1 cellular context compared by ENCODE assay signal in the genomic region with DNA sequence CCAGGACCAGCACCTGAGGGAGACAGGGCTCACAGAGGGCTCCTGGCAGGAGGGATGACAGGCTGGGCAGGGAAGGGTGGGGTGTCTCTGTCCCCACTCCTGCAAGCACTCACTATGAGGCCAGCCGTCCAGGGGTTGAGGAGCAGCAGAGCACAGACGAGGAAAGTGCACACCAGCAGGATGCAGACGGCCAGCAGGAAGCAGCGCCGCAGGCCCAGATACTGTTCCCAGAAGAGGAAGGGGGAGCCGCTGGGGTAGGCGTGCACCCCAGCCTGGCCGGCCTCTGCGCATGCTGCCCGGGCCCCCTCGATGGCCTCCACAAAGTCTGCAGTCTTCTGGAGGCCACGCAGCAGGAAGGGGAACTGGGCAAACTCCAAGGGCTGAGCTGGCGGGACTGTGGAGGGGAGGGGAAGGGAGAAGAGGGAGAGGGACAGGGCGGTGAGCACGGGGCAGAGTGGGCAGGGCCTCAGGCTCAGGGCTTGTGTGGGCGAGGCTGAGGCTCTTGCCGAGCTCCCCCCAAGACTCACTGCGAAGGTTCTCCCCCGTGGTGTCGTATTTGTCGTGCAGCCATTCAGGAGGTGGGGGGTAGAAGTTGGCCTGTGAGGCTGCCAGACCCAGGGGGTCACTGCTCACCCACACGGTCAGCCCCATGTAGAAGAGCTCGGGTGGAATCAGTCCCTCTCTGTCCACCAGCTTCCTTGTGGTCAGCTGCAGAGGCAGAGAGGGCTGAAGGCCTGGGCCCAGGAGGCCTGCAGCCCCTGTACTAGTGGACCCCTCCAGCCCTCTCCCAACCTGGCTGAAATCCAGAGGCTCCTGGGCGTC.
TF ChIP-seq lines count a peak whose summit lies in the region.

No MANE protein-coding gene starts in this region.

TF ChIP-seq in HepG2, 621 proteins besides CTCF, POLR2A, EP300 and RAD21 (continued from another document and continues in another):
- TF ChIP-seq SIN3A (IDR thresholded peaks at IDR 0.05; ENCODE audit: borderline replicate concordance, low read depth, low read length), result 0 out of 2 replicates have a peak, but pooled peaks have one; percentile 21
- TF ChIP-seq SAP130 (CRISPR knock-in tag; IDR thresholded peaks at IDR 0.05; ENCODE audit: low read depth), result peak; percentile 77
- no peak for TF ChIP-seq MEIS1 (CRISPR knock-in tag; IDR thresholded peaks at IDR 0.05; ENCODE audit: borderline replicate concordance)
- TF ChIP-seq KLF16 (CRISPR knock-in tag; IDR thresholded peaks at IDR 0.05), result 0 out of 4 replicates have a peak, but pooled peaks have one; percentile 40 to 45
- TF ChIP-seq, protein P1, sequence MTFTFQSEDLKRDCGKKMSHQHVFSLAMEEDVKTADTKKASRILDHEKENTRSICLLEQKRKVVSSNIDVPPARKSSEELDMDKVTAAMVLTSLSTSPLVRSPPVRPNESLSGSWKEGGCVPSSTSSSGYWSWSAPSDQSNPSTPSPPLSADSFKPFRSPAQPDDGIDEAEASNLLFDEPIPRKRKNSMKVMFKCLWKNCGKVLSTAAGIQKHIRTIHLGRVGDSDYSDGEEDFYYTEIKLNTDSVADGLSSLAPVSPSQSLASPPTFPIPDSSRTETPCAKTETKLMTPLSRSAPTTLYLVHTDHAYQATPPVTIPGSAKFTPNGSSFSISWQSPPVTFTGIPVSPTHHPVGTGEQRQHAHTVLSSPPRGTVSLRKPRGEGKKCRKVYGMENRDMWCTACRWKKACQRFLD (CRISPR knock-in tag; IDR thresholded peaks at IDR 0.05; ENCODE audit: borderline replicate concordance), result 0 out of 2 replicates have a peak, but pooled peaks have one; percentile 30
- peak; percentile 92 for TF ChIP-seq UBTF (CRISPR knock-in tag; IDR thresholded peaks at IDR 0.05)
- no peak; the same call in 1 of the 2 replicates for TF ChIP-seq ZBTB26 (CRISPR knock-in tag; IDR thresholded peaks at IDR 0.05; ENCODE audit: borderline replicate concordance)
- TF ChIP-seq SATB2 (CRISPR knock-in tag; IDR thresholded peaks at IDR 0.05), result no peak
- peak; percentile 57; the same call in 1 of the 2 replicates for TF ChIP-seq ZBTB7B (CRISPR knock-in tag; IDR thresholded peaks at IDR 0.05)
- no peak for TF ChIP-seq RFX1 (IDR thresholded peaks at IDR 0.05)
- TF ChIP-seq MED8 (CRISPR knock-in tag; IDR thresholded peaks at IDR 0.05; ENCODE audit: insufficient replicate concordance), result no peak
- TF ChIP-seq ZSCAN22 (CRISPR knock-in tag; IDR thresholded peaks at IDR 0.05), result no peak
- TF ChIP-seq ZNF468 (CRISPR knock-in tag; IDR thresholded peaks at IDR 0.05), result peak; percentile 69; the same call in 1 of the 2 replicates
- no peak for TF ChIP-seq CHCHD3 (CRISPR knock-in tag; IDR thresholded peaks at IDR 0.05)
- peak; percentile 58; the same call in 1 of the 2 replicates for TF ChIP-seq PHF21A (CRISPR knock-in tag; IDR thresholded peaks at IDR 0.05)
- TF ChIP-seq THAP7 (CRISPR knock-in tag; IDR thresholded peaks at IDR 0.05), result no peak
- no peak for TF ChIP-seq JUNB (CRISPR knock-in tag; IDR thresholded peaks at IDR 0.05; ENCODE audit: borderline replicate concordance)
- TF ChIP-seq U2AF2 (IDR thresholded peaks at IDR 0.05; ENCODE audit: low read depth, low read length), result no peak
- TF ChIP-seq KLF9 (CRISPR knock-in tag; IDR thresholded peaks at IDR 0.05; ENCODE audit: low read depth), result no peak
- TF ChIP-seq EHMT2 (IDR thresholded peaks at IDR 0.05; ENCODE audit: borderline replicate concordance, low read depth, low read length), result no peak
- TF ChIP-seq PBX3 (CRISPR knock-in tag; IDR thresholded peaks at IDR 0.05; ENCODE audit: borderline replicate concordance), result no peak
- TF ChIP-seq MNT (IDR thresholded peaks at IDR 0.05), result no peak
- peak; percentile 45 for TF ChIP-seq RARA (CRISPR knock-in tag; IDR thresholded peaks at IDR 0.05)
- TF ChIP-seq ZNF652 (CRISPR knock-in tag; IDR thresholded peaks at IDR 0.05; ENCODE audit: borderline replicate concordance, low read depth), result no peak
- TF ChIP-seq ZNF546 (CRISPR knock-in tag; conservative IDR thresholded peaks at IDR 0.05), result no peak
- no peak for TF ChIP-seq FOSL1 (CRISPR knock-in tag; IDR thresholded peaks at IDR 0.05; ENCODE audit: borderline replicate concordance)
- TF ChIP-seq TBL1XR1 (IDR thresholded peaks at IDR 0.05; ENCODE audit: borderline replicate concordance, low read length, partially characterized antibody), result no peak
- TF ChIP-seq KLF11 (CRISPR knock-in tag; IDR thresholded peaks at IDR 0.05), result no peak
- no peak for TF ChIP-seq TOE1 (CRISPR knock-in tag; IDR thresholded peaks at IDR 0.05)
- no peak for TF ChIP-seq GABPA (IDR thresholded peaks at IDR 0.05; ENCODE audit: low read depth, low read length)
- no peak for TF ChIP-seq GABPA (CRISPR knock-in tag; IDR thresholded peaks at IDR 0.05; ENCODE audit: low read depth)
- no peak for TF ChIP-seq TEAD2 (CRISPR knock-in tag; IDR thresholded peaks at IDR 0.05)
- no peak for TF ChIP-seq CEBPG (CRISPR knock-in tag; IDR thresholded peaks at IDR 0.05)
- TF ChIP-seq, protein P2, sequence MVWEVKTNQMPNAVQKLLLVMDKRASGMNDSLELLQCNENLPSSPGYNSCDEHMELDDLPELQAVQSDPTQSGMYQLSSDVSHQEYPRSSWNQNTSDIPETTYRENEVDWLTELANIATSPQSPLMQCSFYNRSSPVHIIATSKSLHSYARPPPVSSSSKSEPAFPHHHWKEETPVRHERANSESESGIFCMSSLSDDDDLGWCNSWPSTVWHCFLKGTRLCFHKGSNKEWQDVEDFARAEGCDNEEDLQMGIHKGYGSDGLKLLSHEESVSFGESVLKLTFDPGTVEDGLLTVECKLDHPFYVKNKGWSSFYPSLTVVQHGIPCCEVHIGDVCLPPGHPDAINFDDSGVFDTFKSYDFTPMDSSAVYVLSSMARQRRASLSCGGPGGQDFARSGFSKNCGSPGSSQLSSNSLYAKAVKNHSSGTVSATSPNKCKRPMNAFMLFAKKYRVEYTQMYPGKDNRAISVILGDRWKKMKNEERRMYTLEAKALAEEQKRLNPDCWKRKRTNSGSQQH (CRISPR knock-in tag; IDR thresholded peaks at IDR 0.05; ENCODE audit: low read depth), result peak; percentile 63; the same call in 1 of the 2 replicates
- TF ChIP-seq RNF219 (CRISPR knock-in tag; IDR thresholded peaks at IDR 0.05), result no peak
- peak; percentile 44; the same call in 1 of the 2 replicates for TF ChIP-seq SOX5 (CRISPR knock-in tag; IDR thresholded peaks at IDR 0.05; ENCODE audit: borderline replicate concordance)
- peak; percentile 28; the same call in 1 of the 2 replicates for TF ChIP-seq FOXP4 (CRISPR knock-in tag; IDR thresholded peaks at IDR 0.05)
- no peak for TF ChIP-seq SYNCRIP (IDR thresholded peaks at IDR 0.05; ENCODE audit: insufficient read depth, low read depth, low read length)
- peak; percentile 23; the same call in 1 of the 2 replicates for TF ChIP-seq RBAK (CRISPR knock-in tag; IDR thresholded peaks at IDR 0.05)
- 0 out of 2 replicates have a peak, but pooled peaks have one; percentile 31 for TF ChIP-seq DR1 (CRISPR knock-in tag; IDR thresholded peaks at IDR 0.05)
- peak; percentile 44; the same call in 1 of the 2 replicates for TF ChIP-seq ZBTB3 (CRISPR knock-in tag; IDR thresholded peaks at IDR 0.05; ENCODE audit: borderline replicate concordance, low read depth)
- no peak; the same call in 1 of the 2 replicates for TF ChIP-seq ZNF678 (CRISPR knock-in tag; IDR thresholded peaks at IDR 0.05)
- no peak for TF ChIP-seq ZNF672 (CRISPR knock-in tag; IDR thresholded peaks at IDR 0.05)
- TF ChIP-seq HES4 (CRISPR knock-in tag; IDR thresholded peaks at IDR 0.05; ENCODE audit: borderline replicate concordance), result no peak
- peak; percentile 54; the same call in 1 of the 2 replicates for TF ChIP-seq ZNF235 (CRISPR knock-in tag; IDR thresholded peaks at IDR 0.05; ENCODE audit: borderline replicate concordance)
- no peak for TF ChIP-seq ZNF337 (CRISPR knock-in tag; IDR thresholded peaks at IDR 0.05; ENCODE audit: borderline replicate concordance, low read depth)
